In genomic region chr19:40716031-40716654, GRCh38 we compare ENCODE assay signal across 1 cellular context.
TF ChIP-seq lines count a peak whose summit lies in the region.

No MANE protein-coding gene starts in this region.

TF ChIP-seq in IMR-90, 13 proteins besides CTCF, POLR2A, EP300 and RAD21:
- TF ChIP-seq FOS (IDR thresholded peaks at IDR 0.05; ENCODE audit: low read depth, low read length) = peak; percentile 5; the same call in 1 of the 2 replicates
- TF ChIP-seq MXI1 (IDR thresholded peaks at IDR 0.05; ENCODE audit: borderline replicate concordance, low read depth, low read length) = no peak
- no peak for TF ChIP-seq MAZ (IDR thresholded peaks at IDR 0.05; ENCODE audit: borderline replicate concordance, low read depth, low read length)
- TF ChIP-seq CHD1 (IDR thresholded peaks at IDR 0.05; ENCODE audit: low read depth, low read length) = no peak; the same call in 1 of the 2 replicates
- peak; percentile 46 for TF ChIP-seq MAFK (IDR thresholded peaks at IDR 0.05; ENCODE audit: low read depth, low read length)
- TF ChIP-seq BHLHE40 (IDR thresholded peaks at IDR 0.05; ENCODE audit: low read depth, low read length) = 0 out of 2 replicates have a peak, but pooled peaks have one; percentile 25
- TF ChIP-seq USF2 (IDR thresholded peaks at IDR 0.05; ENCODE audit: low read depth, low read length) = no peak
- TF ChIP-seq RFX5 (IDR thresholded peaks at IDR 0.05; ENCODE audit: low read depth, low read length) = 0 out of 2 replicates have a peak, but pooled peaks have one; percentile 8
- TF ChIP-seq SMC3 (IDR thresholded peaks at IDR 0.05; ENCODE audit: low read depth, low read length) = no peak
- peak; percentile 0; the same call in 1 of the 2 replicates for TF ChIP-seq CEBPB (IDR thresholded peaks at IDR 0.05; ENCODE audit: low read depth, low read length)
- TF ChIP-seq RCOR1 (IDR thresholded peaks at IDR 0.05; ENCODE audit: insufficient replicate concordance, low read length) = peak; percentile 6
- TF ChIP-seq ELK1 (IDR thresholded peaks at IDR 0.05; ENCODE audit: borderline replicate concordance, low read depth, low read length) = no peak
- no peak for TF ChIP-seq NFE2L2 (IDR thresholded peaks at IDR 0.05; ENCODE audit: low read depth, low read length)
